Comparison of ENCODE assay signal across 8 cellular contexts in genomic region chr11:59186130-59186594, GRCh38. TPM values are rescaled to one million over a fixed set of nuclear protein-coding genes. Genes with fewer than 3 reads are reported as not detected.
DNase-seq lines count a peak whose midpoint lies in the region; ATAC-seq, FAIRE-seq and TF ChIP-seq lines count a peak whose summit lies in the region.

No MANE protein-coding gene starts in this region.

- H3K36me3 ChIP-seq in K562 (ENCODE audit: control insufficient read depth, insufficient read depth, low read length) = no peaks in the 10 kb centered on the region
- peaks cover 3% of the 10 kb centered on the region for H3K36me3 ChIP-seq in thoracic aorta

- WGBS in K562 (ENCODE audit: insufficient coverage, low coverage, missing lambda C conversion rate) = 7% methylated on average over 5 of the region's 5 CpGs

- H3K4me2 ChIP-seq in K562 (ENCODE audit: insufficient read depth, low read length) = no peak overlapping the region; the same call in 1 of the 2 replicates

- no peak for TF ChIP-seq EP300 in K562 (IDR thresholded peaks at IDR 0.05; ENCODE audit: low read length)

- intact Hi-C loops in K562 (cut with micrococcal nuclease) = no loop called here

- POLR2A ChIA-PET in K562 (lab: Yijun Ruan, JAX) = no interaction called here

- H3K27ac ChIP-seq in K562 (ENCODE audit: extremely low read depth, low read depth, low read length) (no peak overlapping the region), thoracic aorta (no peak overlapping the region)

- peaks cover 0 to 6% of the 10 kb centered on the region in 2 experiments; a peak in 1 of 5 replicates for H3K4me1 ChIP-seq in K562 (replicated peaks in 1 of 2; ENCODE audit: control insufficient read depth in 2 of 2, insufficient read depth in 2 of 2, low read length in 2 of 2)
- no peaks in the 10 kb centered on the region for H3K4me1 ChIP-seq in thoracic aorta (ENCODE audit: control insufficient read depth in 1 of 2, low read depth in 2 of 2)

- H3K4me3 ChIP-seq in K562 = no peak overlapping the region
- no peak overlapping the region for H3K4me3 ChIP-seq in thoracic aorta

- BruUV-seq in K562 (replicated peaks; lab: Mats Ljungman, UMichigan) = no TSS peak

- TF ChIP-seq CTCF in K562 (IDR thresholded peaks at IDR 0.05 in 2 of 3, conservative IDR thresholded peaks at IDR 0.05 in 1 of 3; ENCODE audit: insufficient read depth in 2 of 3, low read depth in 1 of 3, low read length in 3 of 3) (peak; percentile 69 to 91 (median 73)), thoracic aorta (IDR thresholded peaks at IDR 0.05) (peak; percentile 39)

- H3K9ac ChIP-seq in K562 (ENCODE audit: insufficient read depth in 1 of 2, low read depth in 2 of 2, low read length in 2 of 2) = no peak overlapping the region

- H2AFZ ChIP-seq in K562 (ENCODE audit: low read depth, low read length) = peak overlapping the region; percentile 53

- CTCF ChIA-PET in K562 (lab: Yijun Ruan, JAX; ENCODE audit: low intra/inter-chr PET ratio) = interaction anchor here (1.2 kb wide), 1 partner anchor 14 kb away, joined by 4 read pairs; the partner anchor contains the start of gene DTX4

- DNase-seq in NCI-H748 (lab: John Stamatoyannopoulos, UW; ENCODE audit: unreplicated experiment) = peak; percentile 62
- DNase-seq in NCI-H748 treated with DMSO at 0.1 percent for 48 hours (lab: John Stamatoyannopoulos, UW) = no peak
- DNase-seq in SKM-1 treated with dmso at 0.1 percent for 144 hours (lab: John Stamatoyannopoulos, UW; ENCODE audit: unreplicated experiment) = peak; percentile 26
- DNase-seq in K562 (ENCODE audit: extremely low read depth in 1 of 4, low spot score in 3 of 4) = peak; percentile 66 to 84 (median 84)
- peak; percentile 57 for DNase-seq in medulla oblongata (ENCODE audit: extremely low spot score)
- DNase-seq in thoracic aorta (ENCODE audit: low spot score) = no peak
- no peak for DNase-seq in NCI-H2081 treated with DMSO at 0.1 percent for 48 hours (lab: John Stamatoyannopoulos, UW)

- in situ Hi-C loops in K562 (cut with MboI) = loop anchor here (25.0 kb wide), 1 partner anchor 501 kb away; no protein-coding TSS in a partner anchor

- no peaks in the 10 kb centered on the region for H3K9me1 ChIP-seq in K562 (ENCODE audit: control insufficient read depth, insufficient read depth, low read length)

- no peaks in the 10 kb centered on the region for H3K9me3 ChIP-seq in K562 (replicated peaks; ENCODE audit: control insufficient read depth, insufficient read depth, low read depth, low read length)
- no peaks in the 10 kb centered on the region for H3K9me3 ChIP-seq in thoracic aorta

- FAIRE-seq in K562 (lab: Jason Lieb, UNC) = peak; percentile 81

- no peak for TF ChIP-seq POLR2A in K562 (conservative IDR thresholded peaks at IDR 0.05)

- ATAC-seq in HG02642 (IDR thresholded peaks at IDR 0.05; ENCODE audit: poor library complexity, unreplicated experiment) (peak; percentile 76), K562 (peak; percentile 96), thoracic aorta (ENCODE audit: insufficient number of reproducible peaks, low FRiP score, low read depth) (no peak)

- H4K20me1 ChIP-seq in K562 (replicated peaks; ENCODE audit: control insufficient read depth, insufficient read depth, low read length) = no peaks in the 10 kb centered on the region

- H3K79me2 ChIP-seq in K562 (ENCODE audit: control insufficient read depth, insufficient read depth, low read length) = no peaks in the 10 kb centered on the region

- H3K27me3 ChIP-seq in K562 (ENCODE audit: control insufficient read depth in 2 of 2, insufficient read depth in 2 of 2, low read length in 2 of 2) = peaks cover 2 to 43% of the 10 kb centered on the region in 2 experiments; a peak in 4 of 5 replicates
- H3K27me3 ChIP-seq in thoracic aorta (replicated peaks; ENCODE audit: insufficient read depth) = no peaks in the 10 kb centered on the region

- TF ChIP-seq RAD21 in K562 (CRISPR knock-in tag; conservative IDR thresholded peaks at IDR 0.05 in 1 of 2, IDR thresholded peaks at IDR 0.05 in 1 of 2) = peak; percentile 6 to 38; a peak in 2 of 4 replicates

TF ChIP-seq in K562, 482 proteins besides CTCF, POLR2A, EP300 and RAD21 (continues in another document):
- TF ChIP-seq KLF6 (CRISPR knock-in tag; IDR thresholded peaks at IDR 0.05; ENCODE audit: borderline replicate concordance) = no peak
- TF ChIP-seq MAZ (CRISPR knock-in tag; conservative IDR thresholded peaks at IDR 0.05 in 1 of 2, IDR thresholded peaks at IDR 0.05 in 1 of 2) = peak in 1 of 2 experiments; percentile 29; a peak in 1 of 4 replicates
- TF ChIP-seq SLC30A9 (CRISPR knock-in tag; IDR thresholded peaks at IDR 0.05) = no peak
- TF ChIP-seq ZNF586 (CRISPR knock-in tag; conservative IDR thresholded peaks at IDR 0.05) = no peak
- TF ChIP-seq SRSF7 (optimal IDR thresholded peaks at IDR 0.05; ENCODE audit: low read depth, low read length) = no peak
- no peak for TF ChIP-seq ATF4 (CRISPR knock-in tag; IDR thresholded peaks at IDR 0.05)

RNA-seq across cellular contexts. Expression of gene DTX4, which starts 14.2 kb away (rescaled TPM):
- total RNA-seq in K562 (2011; cell fraction: chromatin; rRNA removed; ENCODE audit: low replicate concordance) = not detected in 2 replicates
- total RNA-seq in K562 (2011; cell fraction: nucleolus; rRNA removed) = not detected in 2 replicates
- total RNA-seq in K562 (2011; cell fraction: nucleoplasm; rRNA removed) = 0.15 TPM in 1 of 2 replicates, not detected in the other
- total RNA-seq in K562 (2014; rRNA removed) = 0.20 TPM in 1 of 2 replicates, not detected in the other
- 0.03 TPM in 1 of 2 replicates, not detected in the other for total RNA-seq in K562 (2014; rRNA removed; fragmentation: Illumina TruSeq; extraction: Trizol)
- 0.04 and 0.15 TPM in 2 replicates for total RNA-seq in K562 (2015; rRNA removed; fragmentation: Illumina TruSeq; extraction: Trizol)
- 0.11 and 0.47 TPM in 2 replicates for total RNA-seq in K562 (2021)
- polyA plus RNA-seq in K562 (2011; rRNA removed) = 0.07 TPM in 1 of 2 replicates, not detected in the other
- 0.01 TPM in 2 replicates for polyA plus RNA-seq in K562 (2011; cell fraction: cytosol; rRNA removed)
- 0.04 and 0.08 TPM in 2 replicates for polyA plus RNA-seq in K562 (2011; cell fraction: nucleus; rRNA removed)
- 0.04 and 0.05 TPM in 2 replicates for polyA plus RNA-seq in K562 (2012)
- 0.06 TPM in 2 replicates for polyA plus RNA-seq in K562 (2014; fragmentation: Illumina TruSeq; extraction: Trizol)
- under 1 TPM in 1 of 2 experiments, not detected in 1; 0.03 TPM for polyA plus RNA-seq in K562 (2014; fragmentation: Nextera tagmentation; extraction: Ambion mirVana)
- 0.04 TPM in 1 of 2 replicates, not detected in the other for polyA plus RNA-seq in K562 (2014; rRNA removed)
- 0.04 TPM in 1 of 2 replicates, not detected in the other for polyA minus RNA-seq in K562 (2011; rRNA and poly(A)+ RNA removed)
- not detected in 2 replicates for polyA minus RNA-seq in K562 (2011; cell fraction: cytosol; rRNA and poly(A)+ RNA removed)
- polyA minus RNA-seq in K562 (2011; cell fraction: nucleus; rRNA and poly(A)+ RNA removed) = 0.40 TPM in 1 of 2 replicates, not detected in the other
- total RNA-seq in thoracic aorta = 1 to 10 TPM; 4.7 to 8.8 TPM

RNA-seq across cellular contexts. Expression of gene MPEG1, which starts 26.6 kb away (rescaled TPM):
- total RNA-seq in K562 (2011; cell fraction: chromatin; rRNA removed; ENCODE audit: low replicate concordance) = not detected in 2 replicates
- total RNA-seq in K562 (2011; cell fraction: nucleolus; rRNA removed) = not detected in 2 replicates
- total RNA-seq in K562 (2011; cell fraction: nucleoplasm; rRNA removed) = not detected in 2 replicates
- total RNA-seq in K562 (2014; rRNA removed) (not detected in 2 replicates), K562 (2014; rRNA removed; fragmentation: Illumina TruSeq; extraction: Trizol) (not detected in 2 replicates), K562 (2015; rRNA removed; fragmentation: Illumina TruSeq; extraction: Trizol) (not detected in 2 replicates), K562 (2021) (0.07 TPM in 2 replicates), thoracic aorta (10 to 100 TPM; 29.8 to 32.1 TPM)
- polyA plus RNA-seq in K562 (2011; rRNA removed) (not detected in 2 replicates), K562 (2014; fragmentation: Illumina TruSeq; extraction: Trizol) (not detected in 2 replicates), K562 (2014; fragmentation: Nextera tagmentation; extraction: Ambion mirVana) (not detected), K562 (2014; rRNA removed) (not detected in 2 replicates)
- polyA plus RNA-seq in K562 (2011; cell fraction: cytosol; rRNA removed) = not detected in 2 replicates
- polyA plus RNA-seq in K562 (2011; cell fraction: nucleus; rRNA removed) = not detected in 2 replicates
- polyA plus RNA-seq in K562 (2012) = not detected in 2 replicates
- not detected in 2 replicates for polyA minus RNA-seq in K562 (2011; rRNA and poly(A)+ RNA removed)
- polyA minus RNA-seq in K562 (2011; cell fraction: cytosol; rRNA and poly(A)+ RNA removed) = not detected in 2 replicates
- not detected in 2 replicates for polyA minus RNA-seq in K562 (2011; cell fraction: nucleus; rRNA and poly(A)+ RNA removed)

RNA-seq across cellular contexts. Expression of gene FAM111A, which starts 43.5 kb away (rescaled TPM):
- 22.9 and 44.4 TPM in 2 replicates for total RNA-seq in K562 (2011; cell fraction: chromatin; rRNA removed; ENCODE audit: low replicate concordance)
- total RNA-seq in K562 (2011; cell fraction: nucleolus; rRNA removed) = 13.0 TPM in 2 replicates
- 17.7 and 22.8 TPM in 2 replicates for total RNA-seq in K562 (2011; cell fraction: nucleoplasm; rRNA removed)
- total RNA-seq in K562 (2014; rRNA removed) (18.0 and 20.1 TPM in 2 replicates), K562 (2014; rRNA removed; fragmentation: Illumina TruSeq; extraction: Trizol) (27.6 and 28.4 TPM in 2 replicates), K562 (2015; rRNA removed; fragmentation: Illumina TruSeq; extraction: Trizol) (29.9 and 30.6 TPM in 2 replicates), K562 (2021) (19.0 and 19.5 TPM in 2 replicates), thoracic aorta (10 to 100 TPM; 23.6 to 35.6 TPM)
- polyA plus RNA-seq in K562 (2011; rRNA removed) (2.3 and 16.1 TPM in 2 replicates), K562 (2014; fragmentation: Illumina TruSeq; extraction: Trizol) (17.7 and 22.3 TPM in 2 replicates), K562 (2014; fragmentation: Nextera tagmentation; extraction: Ambion mirVana) (10 to 100 TPM; 14.8 to 16.5 TPM), K562 (2014; rRNA removed) (21.8 and 24.7 TPM in 2 replicates)
- polyA plus RNA-seq in K562 (2011; cell fraction: cytosol; rRNA removed) = 0.77 and 2.9 TPM in 2 replicates
- polyA plus RNA-seq in K562 (2011; cell fraction: nucleus; rRNA removed) = 4.1 and 23.4 TPM in 2 replicates
- 18.2 and 30.5 TPM in 2 replicates for polyA plus RNA-seq in K562 (2012)
- 2.0 and 18.9 TPM in 2 replicates for polyA minus RNA-seq in K562 (2011; rRNA and poly(A)+ RNA removed)
- polyA minus RNA-seq in K562 (2011; cell fraction: cytosol; rRNA and poly(A)+ RNA removed) = 0.55 and 6.7 TPM in 2 replicates
- polyA minus RNA-seq in K562 (2011; cell fraction: nucleus; rRNA and poly(A)+ RNA removed) = 3.9 and 12.9 TPM in 2 replicates

Comparison
In these comparisons a context has a peak if more than half of its experiments do, and no peak if none do; other contexts are left out.
1. DNase-seq: peak in NCI-H748 (single experiment), SKM-1 treated with dmso at 0.1 percent for 144 hours (single experiment), K562 (4 of 4) and medulla oblongata (single experiment); none in NCI-H748 treated with DMSO at 0.1 percent for 48 hours (single experiment), thoracic aorta (single experiment) and NCI-H2081 treated with DMSO at 0.1 percent for 48 hours (single experiment).
2. RNA of gene MPEG1, which starts 26.6 kb away (total RNA-seq): 29.8 to 32.1 TPM in thoracic aorta; 0.07 TPM in K562; every median in the first group is over 10 times any median in the second.